ENCODE assay signal across 10 cellular contexts in genomic region chr14:53127151-53127550, GRCh38. TPM values are rescaled to one million over a fixed set of nuclear protein-coding genes. Genes with fewer than 3 reads are reported as not detected.
DNase-seq lines count a peak whose midpoint lies in the region; TF ChIP-seq lines count a peak whose summit lies in the region.
"Had no signal": no experiment of that assay in that cellular context is flagged by ENCODE, and none has a peak within 500 bp of the region (broad histone marks: within the 10 kb centered on the region; RNA-seq: fewer than 3 reads in every experiment).

No MANE protein-coding gene starts in this region.

- peaks cover 18% of the 10 kb centered on the region for H3K36me3 Mint-ChIP-seq in activated CD4-positive, alpha-beta T cell treated with anti-CD3 and anti-CD28 coated beads, Interleukin-2, amount 10 ng/mL, durations not matched to agents 24 days and 14 days (ENCODE audit: low read depth)

- H3K27me3 Mint-ChIP-seq in activated CD4-positive, alpha-beta T cell treated with anti-CD3 and anti-CD28 coated beads, Interleukin-2, amount 10 ng/mL, durations not matched to agents 24 days and 14 days: no peaks in the 10 kb centered on the region

- H3K4me1 ChIP-seq in OCI-LY3 (ENCODE audit: low read length): peaks cover 5% of the 10 kb centered on the region; the same call in 1 of the 2 replicates
- peaks cover 2 to 12% (median 12%) of the 10 kb centered on the region in 3 donors for H3K4me1 ChIP-seq in skeletal muscle tissue (ENCODE audit: control insufficient read depth in 3 of 3, insufficient read depth in 3 of 3, low read length in 3 of 3)

- H3K36me3 ChIP-seq in OCI-LY3 (replicated peaks; ENCODE audit: low read depth, low read length) (peaks cover under 1% of the 10 kb centered on the region), skeletal muscle tissue (ENCODE audit: control insufficient read depth in 3 of 3, insufficient read depth in 3 of 3, low read length in 3 of 3) (no peaks in the 10 kb centered on the region)

- intact Hi-C loops in activated CD4-positive, alpha-beta T cell treated with anti-CD3 and anti-CD28 coated beads, Interleukin-2, amount 10 ng/mL, durations not matched to agents 24 days and 14 days (cut with micrococcal nuclease): loop anchor here (2.0 kb wide), 1 partner anchor 16 kb away; no protein-coding TSS in a partner anchor

- no peaks in the 10 kb centered on the region for H3K9me3 Mint-ChIP-seq in activated CD4-positive, alpha-beta T cell treated with anti-CD3 and anti-CD28 coated beads, Interleukin-2, amount 10 ng/mL, durations not matched to agents 24 days and 14 days

- in situ Hi-C loops in GM13976 (cut with MboI; ENCODE audit: low sequenced_read_pairs, unreplicated experiment): no loop called here

- H3K9me3 ChIP-seq in OCI-LY3 (ENCODE audit: insufficient read depth, low read length) (no peaks in the 10 kb centered on the region), skeletal muscle tissue (ENCODE audit: control insufficient read depth in 3 of 3, low read length in 3 of 3) (no peaks in the 10 kb centered on the region)

- H3K4me3 Mint-ChIP-seq in activated CD4-positive, alpha-beta T cell treated with anti-CD3 and anti-CD28 coated beads, Interleukin-2, amount 10 ng/mL, durations not matched to agents 24 days and 14 days: peak overlapping the region; percentile 68

- DNase-seq in activated CD4-positive, alpha-beta T cell treated with anti-CD3 and anti-CD28 coated beads, Interleukin-2, amount 10 ng/mL, durations not matched to agents 24 days and 14 days: peak; percentile 40
- DNase-seq in activated CD4-positive, alpha-beta T cell treated with anti-CD3 and anti-CD28 coated beads, Interleukin-2, amount 50 U/mL, for 48 hours: no peak
- DNase-seq in fibroblast of the aortic adventitia (ENCODE audit: low read depth) (no peak), NCI-H748 treated with DMSO at 0.1 percent for 48 hours (lab: John Stamatoyannopoulos, UW) (no peak), NCI-H2107 treated with DMSO at 0.1 percent for 48 hours (lab: John Stamatoyannopoulos, UW; ENCODE audit: unreplicated experiment) (no peak), GM13976 (ENCODE audit: low spot score) (no peak)
- DNase-seq: NCI-H2029, PC-9 had no signal

- TF ChIP-seq CTCF in OCI-LY3 (IDR thresholded peaks at IDR 0.05; ENCODE audit: low read depth, low read length): no peak
- no peak for TF ChIP-seq CTCF in fibroblast of the aortic adventitia (IDR thresholded peaks at IDR 0.05; ENCODE audit: insufficient read depth, low read length)
- TF ChIP-seq CTCF in GM13976 (IDR thresholded peaks at IDR 0.05; ENCODE audit: borderline replicate concordance, control extremely low read depth, extremely low read depth, insufficient read depth, missing control alignments): no peak

- H3K27me3 ChIP-seq in OCI-LY3 (ENCODE audit: low read depth, low read length): no peaks in the 10 kb centered on the region
- H3K27me3 ChIP-seq in skeletal muscle tissue (ENCODE audit: control insufficient read depth in 3 of 3, insufficient read depth in 3 of 3, low read length in 3 of 3): no peaks in the 10 kb centered on the region

- H3K27ac ChIP-seq in OCI-LY3 (ENCODE audit: low read length): no peak overlapping the region
- H3K27ac ChIP-seq in skeletal muscle tissue (ENCODE audit: low read depth, low read length): peak overlapping the region; percentile 36
- H3K27ac ChIP-seq: PC-9 had no signal

- H3K27ac Mint-ChIP-seq in activated CD4-positive, alpha-beta T cell treated with anti-CD3 and anti-CD28 coated beads, Interleukin-2, amount 10 ng/mL, durations not matched to agents 24 days and 14 days: peak overlapping the region; percentile 75

- H3K4me1 Mint-ChIP-seq in activated CD4-positive, alpha-beta T cell treated with anti-CD3 and anti-CD28 coated beads, Interleukin-2, amount 10 ng/mL, durations not matched to agents 24 days and 14 days: peaks cover 34% of the 10 kb centered on the region

- H3K79me2 ChIP-seq in OCI-LY3 (ENCODE audit: low read length): peaks cover 53% of the 10 kb centered on the region

- no peak overlapping the region for H3K4me3 ChIP-seq in OCI-LY3 (ENCODE audit: low read length)
- H3K4me3 ChIP-seq in fibroblast of the aortic adventitia (ENCODE audit: low read depth, low read length): peak overlapping the region; percentile 11
- H3K4me3 ChIP-seq in skeletal muscle tissue (ENCODE audit: low read length in 3 of 3): peak overlapping the region in 2 of 3 donors; percentile 25 to 37
- H3K4me3 ChIP-seq: PC-9 had no signal

- no peak overlapping the region for H3K9ac ChIP-seq in OCI-LY3 (ENCODE audit: low read length)
- H3K9ac ChIP-seq in skeletal muscle tissue (ENCODE audit: low read depth in 1 of 3, low read length in 3 of 3): peak overlapping the region; percentile 26 to 47 (median 35)

- H3K4me2 ChIP-seq in OCI-LY3 (ENCODE audit: low read length): peak overlapping the region; percentile 12; the same call in 1 of the 2 replicates
- H3K4me2 ChIP-seq: PC-9 had no signal

- H4K20me1 ChIP-seq in OCI-LY3 (ENCODE audit: insufficient read depth, low read length): peaks cover 18% of the 10 kb centered on the region

- no peak overlapping the region for H2AFZ ChIP-seq in OCI-LY3 (ENCODE audit: low read depth, low read length)
- H2AFZ ChIP-seq: PC-9 had no signal

RNA-seq across cellular contexts. Expression of gene DDHD1, which starts 26.0 kb away (rescaled TPM):
- total RNA-seq in activated CD4-positive, alpha-beta T cell treated with anti-CD3 and anti-CD28 coated beads, Interleukin-2, amount 10 ng/mL, durations not matched to agents 24 days and 14 days: 67.9 and 70.2 TPM in 2 replicates
- total RNA-seq in fibroblast of the aortic adventitia (ENCODE audit: low replicate concordance): 15.0 and 47.8 TPM in 2 replicates
- total RNA-seq in skeletal muscle tissue: 14.1 TPM
